In the genomic region with DNA sequence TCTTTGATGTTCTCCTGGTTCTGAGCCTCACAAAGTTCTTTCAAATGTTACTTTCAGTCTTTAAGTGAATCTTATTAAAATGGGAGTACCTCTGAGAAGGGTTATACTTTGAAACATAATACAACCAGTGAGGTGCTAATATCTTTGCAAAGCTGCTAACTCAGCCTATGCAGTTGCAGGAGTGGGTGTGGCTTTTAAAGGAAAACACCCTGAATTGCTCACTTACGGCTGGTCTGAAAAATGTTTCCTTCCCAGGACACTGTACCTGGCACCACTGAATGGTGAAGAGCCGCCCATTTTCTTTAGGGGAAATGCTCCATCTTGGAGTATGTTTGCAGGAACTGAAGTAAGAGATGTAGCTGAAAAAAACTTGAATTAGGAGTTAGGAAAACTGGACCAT, we compare ENCODE assay signal across 22 cellular contexts.
"Had no signal": no experiment of that assay in that cellular context is flagged by ENCODE, and none has a peak within 500 bp of the region (broad histone marks: within the 10 kb centered on the region; RNA-seq: fewer than 3 reads in every experiment).

No MANE protein-coding gene starts in this region.

- H3K4me3 ChIP-seq: left ventricle myocardium inferior, lung, ovary, right atrium auricular region, right lobe of liver, stomach, testis, thyroid gland, transverse colon, upper lobe of left lung, vagina had no signal

- H3K4me1 ChIP-seq: right atrium auricular region, testis had no signal

- ATAC-seq: naive thymus-derived CD4-positive, alpha-beta T cell; natural killer cell treated with Interleukin-12 subunit alpha and Interleukin-12 subunit beta and Interleukin-15 and Interleukin-18, amount 100 ng/mL, for 72 hours; right lobe of liver; stimulated activated naive B cell treated with anti-CD40 and anti-IgM and Interleukin-4, amounts not matched to agents 10 μg/mL and 1 μg/mL and 100 μg/mL, for 72 hours; stimulated activated naive CD8-positive, alpha-beta T cell treated with anti-CD3 and anti-CD28 coated beads, Interleukin-15, Interleukin-2, amounts not matched to agents 100 U/mL and 50 U/mL, for 24 hours had no signal

- H3K27ac ChIP-seq: left ventricle myocardium inferior, ovary, right atrium auricular region, right lobe of liver, stomach, testis, thyroid gland, transverse colon, upper lobe of left lung, vagina had no signal

- H3K27me3 ChIP-seq: ovary, right atrium auricular region, right lobe of liver, stomach, testis, thyroid gland, transverse colon, upper lobe of left lung, vagina had no signal

- H3K9me3 ChIP-seq: left ventricle myocardium inferior, ovary, right atrium auricular region, right lobe of liver, stomach, testis, thyroid gland, transverse colon, upper lobe of left lung, vagina had no signal

- H3K36me3 ChIP-seq: left ventricle myocardium inferior, ovary, right atrium auricular region, right lobe of liver, stomach, thyroid gland, transverse colon, upper lobe of left lung, vagina had no signal

- DNase-seq: hippocampal formation; kidney; left ventricle myocardium inferior; mesendoderm; naive thymus-derived CD4-positive, alpha-beta T cell; ovary; right lobe of liver; stimulated activated CD4-positive, alpha-beta T cell treated with anti-CD3 and anti-CD28 coated beads, Interleukin-12 subunit alpha, Interleukin-12 subunit beta, amount 100 ng/mL, for 4 hours; stimulated activated CD4-positive, alpha-beta T cell treated with anti-CD3 and anti-CD28 coated beads, Interleukin-15, amount 100 ng/mL, for 24 hours; stimulated activated CD4-positive, alpha-beta T cell treated with anti-CD3 and anti-CD28 coated beads, Interleukin-2, amount 100 ng/mL, for 24 hours; stimulated activated CD4-positive, alpha-beta T cell treated with anti-CD3 and anti-CD28 coated beads, Interleukin-4, amount 100 ng/mL, for 1 hour; stimulated activated naive B cell treated with anti-CD40 and anti-IgM and Interleukin-4, amounts not matched to agents 10 μg/mL and 1 μg/mL and 100 μg/mL, for 72 hours; stimulated activated naive CD8-positive, alpha-beta T cell treated with anti-CD3 and anti-CD28 coated beads, Interleukin-15, Interleukin-2, amounts not matched to agents 100 U/mL and 50 U/mL, for 24 hours; stomach; testis; thyroid gland; transverse colon; upper lobe of left lung had no signal
